26 cellular contexts compared by ENCODE assay signal in genomic region chr13:110272651-110273050, GRCh38. TPM values are rescaled to one million over a fixed set of nuclear protein-coding genes. Genes with fewer than 3 reads are reported as not detected.
"Had no signal": no experiment of that assay in that cellular context is flagged by ENCODE, and none has a peak within 500 bp of the region (broad histone marks: within the 10 kb centered on the region; RNA-seq: fewer than 3 reads in every experiment).

No MANE protein-coding gene starts in this region.

- ATAC-seq: activated T-cell treated with anti-CD3 and anti-CD28 coated beads, Interleukin-2, amount 50 U/mL, for 4 hours; gastroesophageal sphincter; right lobe of liver; SK-N-SH treated with all-trans-retinoic acid at 6 μM for 48 hours; stimulated activated memory B cell treated with anti-CD40 and anti-IgM and Interleukin-4, amounts not matched to agents 10 μg/mL and 1 μg/mL and 100 μg/mL, for 72 hours; stimulated activated naive CD8-positive, alpha-beta T cell treated with anti-CD3 and anti-CD28 coated beads, Interleukin-15, amount 100 ng/mL, for 72 hours; T-helper 17 cell had no signal

- H3K27ac ChIP-seq: breast epithelium, dorsolateral prefrontal cortex, right lobe of liver, skin epidermis had no signal

- H3K4me3 ChIP-seq: breast epithelium, coronary artery, dorsolateral prefrontal cortex, gastroesophageal sphincter, right lobe of liver, skin epidermis, tibial nerve had no signal

- H3K4me3 Mint-ChIP-seq: activated CD4-positive, alpha-beta memory T cell treated with anti-CD3 and anti-CD28 coated beads for 36 hours; activated CD4-positive, alpha-beta T cell treated with anti-CD3 and anti-CD28 coated beads, Interleukin-2, amount 10 ng/mL, durations not matched to agents 24 days and 14 days; activated T-cell treated with anti-CD3 and anti-CD28 coated beads, Interleukin-2, amount 50 U/mL, for 4 hours; activated T-helper 17 cell treated with anti-CD3 and anti-CD28 coated beads, Interleukin-2, amount 50 U/mL, for 72 hours; nephron; stimulated activated memory B cell treated with anti-CD40 and anti-IgM and Interleukin-4, amounts not matched to agents 10 μg/mL and 1 μg/mL and 100 μg/mL, for 72 hours; stimulated activated naive CD8-positive, alpha-beta T cell treated with anti-CD3 and anti-CD28 coated beads, Interleukin-15, amount 100 ng/mL, for 72 hours; T-helper 17 cell had no signal

- H3K9me3 ChIP-seq: breast epithelium, gastroesophageal sphincter, right lobe of liver, tibial nerve had no signal

- H3K9me3 Mint-ChIP-seq: activated CD4-positive, alpha-beta memory T cell treated with anti-CD3 and anti-CD28 coated beads for 36 hours; activated CD4-positive, alpha-beta T cell treated with anti-CD3 and anti-CD28 coated beads, Interleukin-2, amount 10 ng/mL, durations not matched to agents 24 days and 14 days; activated T-cell treated with anti-CD3 and anti-CD28 coated beads, Interleukin-2, amount 50 U/mL, for 4 hours; activated T-helper 17 cell treated with anti-CD3 and anti-CD28 coated beads, Interleukin-2, amount 50 U/mL, for 72 hours; nephron; stimulated activated memory B cell treated with anti-CD40 and anti-IgM and Interleukin-4, amounts not matched to agents 10 μg/mL and 1 μg/mL and 100 μg/mL, for 72 hours; stimulated activated naive CD8-positive, alpha-beta T cell treated with anti-CD3 and anti-CD28 coated beads, Interleukin-15, amount 100 ng/mL, for 72 hours had no signal

- H3K36me3 ChIP-seq: breast epithelium, right lobe of liver had no signal

- H3K4me1 ChIP-seq: breast epithelium, right lobe of liver had no signal

- H3K36me3 Mint-ChIP-seq: activated CD4-positive, alpha-beta memory T cell treated with anti-CD3 and anti-CD28 coated beads for 36 hours; stimulated activated memory B cell treated with anti-CD40 and anti-IgM and Interleukin-4, amounts not matched to agents 10 μg/mL and 1 μg/mL and 100 μg/mL, for 72 hours had no signal

- H3K4me1 Mint-ChIP-seq: activated CD4-positive, alpha-beta T cell treated with anti-CD3 and anti-CD28 coated beads, Interleukin-2, amount 10 ng/mL, durations not matched to agents 24 days and 14 days; activated T-helper 17 cell treated with anti-CD3 and anti-CD28 coated beads, Interleukin-2, amount 50 U/mL, for 72 hours; stimulated activated memory B cell treated with anti-CD40 and anti-IgM and Interleukin-4, amounts not matched to agents 10 μg/mL and 1 μg/mL and 100 μg/mL, for 72 hours; stimulated activated naive CD8-positive, alpha-beta T cell treated with anti-CD3 and anti-CD28 coated beads, Interleukin-15, amount 100 ng/mL, for 72 hours; T-helper 17 cell had no signal

- H3K27me3 ChIP-seq: breast epithelium, gastroesophageal sphincter, right lobe of liver, tibial nerve had no signal

- H3K27ac Mint-ChIP-seq: activated CD4-positive, alpha-beta memory T cell treated with anti-CD3 and anti-CD28 coated beads for 36 hours; activated CD4-positive, alpha-beta T cell treated with anti-CD3 and anti-CD28 coated beads, Interleukin-2, amount 10 ng/mL, durations not matched to agents 24 days and 14 days; activated T-helper 17 cell treated with anti-CD3 and anti-CD28 coated beads, Interleukin-2, amount 50 U/mL, for 72 hours; nephron; stimulated activated memory B cell treated with anti-CD40 and anti-IgM and Interleukin-4, amounts not matched to agents 10 μg/mL and 1 μg/mL and 100 μg/mL, for 72 hours; T-helper 17 cell had no signal

- H3K27me3 Mint-ChIP-seq: stimulated activated memory B cell treated with anti-CD40 and anti-IgM and Interleukin-4, amounts not matched to agents 10 μg/mL and 1 μg/mL and 100 μg/mL, for 72 hours had no signal

- DNase-seq: activated CD4-positive, alpha-beta T cell treated with anti-CD3 and anti-CD28 coated beads, Interleukin-2, amount 10 ng/mL, durations not matched to agents 24 days and 14 days; activated CD4-positive, CD25-positive, alpha-beta regulatory T cell treated with anti-CD3 and anti-CD28 coated beads, Interleukin-2, amount 50 U/mL, for 72 hours; activated gamma-delta T cell treated with Interleukin-2 at 50 U/mL for 16 hours; activated naive CD4-positive, alpha-beta T cell treated with anti-CD3 and anti-CD28 coated beads, Interleukin-2, amount 50 U/mL, for 16 hours; activated T-cell treated with anti-CD3 and anti-CD28 coated beads, Interleukin-2, amount 50 U/mL, for 4 hours; amniotic stem cell; cerebellar nuclear complex; dorsolateral prefrontal cortex; effector memory CD4-positive, alpha-beta T cell; hippocampal formation; kidney; stimulated activated CD4-positive, alpha-beta T cell treated with anti-CD3 and anti-CD28 coated beads, Interleukin-4, amount 100 ng/mL, for 24 hours; stimulated activated naive CD8-positive, alpha-beta T cell treated with anti-CD3 and anti-CD28 coated beads, Interleukin-15, amount 100 ng/mL, for 72 hours; T-helper 17 cell; T1000 had no signal

RNA-seq across cellular contexts. Expression of gene COL4A1, which starts 34.3 kb away (rescaled TPM):
- total RNA-seq: activated CD4-positive, alpha-beta memory T cell treated with anti-CD3 and anti-CD28 coated beads for 36 hours; activated CD4-positive, alpha-beta T cell treated with anti-CD3 and anti-CD28 coated beads, Interleukin-2, amount 10 ng/mL, durations not matched to agents 24 days and 14 days; activated T-helper 17 cell treated with anti-CD3 and anti-CD28 coated beads, Interleukin-2, amount 50 U/mL, for 72 hours had no signal

RNA-seq across cellular contexts. Expression of gene COL4A2, which starts 34.4 kb away (rescaled TPM):
- total RNA-seq: activated CD4-positive, alpha-beta memory T cell treated with anti-CD3 and anti-CD28 coated beads for 36 hours; activated CD4-positive, alpha-beta T cell treated with anti-CD3 and anti-CD28 coated beads, Interleukin-2, amount 10 ng/mL, durations not matched to agents 24 days and 14 days had no signal
